In the genomic region with DNA sequence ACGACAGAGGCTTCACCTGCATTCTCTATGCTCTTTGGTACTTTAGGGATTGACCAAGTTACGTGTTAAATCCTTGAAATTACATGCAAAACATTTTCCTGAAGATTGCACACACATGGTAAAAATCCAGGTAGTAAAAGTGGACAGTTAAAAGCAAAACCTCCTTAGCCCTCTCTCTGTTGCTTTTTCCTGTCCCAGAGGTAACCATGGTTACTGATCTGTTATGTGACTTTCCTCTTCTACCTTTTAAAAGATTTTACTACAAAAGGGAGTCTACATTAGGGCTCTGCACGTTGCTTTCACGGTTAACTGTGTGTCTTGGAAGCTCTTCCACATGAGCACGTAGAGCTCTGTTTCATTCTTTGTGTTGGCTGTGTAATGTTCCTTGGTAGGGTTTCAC, we compare ENCODE assay signal across 19 cellular contexts.
"Had no signal": no experiment of that assay in that cellular context is flagged by ENCODE, and none has a peak within 500 bp of the region (broad histone marks: within the 10 kb centered on the region; RNA-seq: fewer than 3 reads in every experiment).

No MANE protein-coding gene starts in this region.

- H3K27me3 ChIP-seq: ascending aorta, cardiac muscle cell, colonic mucosa, stomach, tibial artery had no signal

- DNase-seq: activated CD4-positive, alpha-beta T cell treated with anti-CD3 and anti-CD28 coated beads for 1 hour; activated CD4-positive, alpha-beta T cell treated with anti-CD3 and anti-CD28 coated beads, Interleukin-2, amount 50 U/mL, for 48 hours; activated gamma-delta T cell; activated T-cell treated with anti-CD3 and anti-CD28 coated beads, Interleukin-2, amount 50 U/mL, for 4 hours; colonic mucosa; effector CD4-positive, alpha-beta T cell; hypothalamus; kidney glomerular epithelial cell; naive thymus-derived CD4-positive, alpha-beta T cell; nucleus accumbens; stimulated activated CD4-positive, alpha-beta T cell treated with anti-CD3 and anti-CD28 coated beads, Interleukin-15, amount 100 ng/mL, for 24 hours; stimulated activated CD4-positive, alpha-beta T cell treated with anti-CD3 and anti-CD28 coated beads, Interleukin-4, amount 100 ng/mL, for 24 hours; stomach; T1000; tibial artery had no signal

- H3K4me3 ChIP-seq: ascending aorta, cardiac muscle cell, colonic mucosa, lung, stomach, tibial artery had no signal

- H3K27ac ChIP-seq: ascending aorta, cardiac muscle cell, colonic mucosa, tibial artery had no signal

- H3K9me3 ChIP-seq: ascending aorta, colonic mucosa, stomach, tibial artery had no signal

- H3K4me1 ChIP-seq: ascending aorta, colonic mucosa, tibial artery had no signal

- H3K27ac Mint-ChIP-seq: progenitor cell of endocrine pancreas had no signal

- H3K9me3 Mint-ChIP-seq: activated T-cell treated with anti-CD3 and anti-CD28 coated beads, Interleukin-2, amount 50 U/mL, for 4 hours; naive thymus-derived CD4-positive, alpha-beta T cell had no signal

- H3K36me3 ChIP-seq: ascending aorta, colonic mucosa had no signal

- H3K27me3 Mint-ChIP-seq: naive thymus-derived CD4-positive, alpha-beta T cell had no signal

- H3K4me3 Mint-ChIP-seq: activated T-cell treated with anti-CD3 and anti-CD28 coated beads, Interleukin-2, amount 50 U/mL, for 4 hours; naive thymus-derived CD4-positive, alpha-beta T cell had no signal

- ATAC-seq: activated T-cell treated with anti-CD3 and anti-CD28 coated beads, Interleukin-2, amount 50 U/mL, for 4 hours; naive thymus-derived CD4-positive, alpha-beta T cell had no signal
